Comparison of ENCODE assay signal across 1 cellular context in the genomic region with DNA sequence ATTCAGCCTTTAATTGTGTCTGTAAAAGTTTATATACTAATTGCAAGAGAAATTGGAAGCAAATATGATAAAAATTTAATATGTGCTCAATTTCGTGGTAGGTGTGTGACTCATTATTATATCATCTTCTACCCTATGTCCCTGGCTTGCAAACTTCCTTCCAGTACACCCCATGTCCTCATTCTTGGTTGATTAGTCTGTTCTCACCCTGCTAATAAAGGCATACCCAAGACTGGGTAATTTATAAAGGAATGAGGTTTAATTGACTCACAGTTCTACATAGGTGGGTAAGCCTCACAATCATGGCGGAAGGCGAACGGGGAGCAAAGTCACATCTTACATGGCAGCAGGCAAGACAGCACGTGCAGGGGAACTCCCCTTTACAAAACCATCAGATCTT.
TF ChIP-seq lines count a peak whose summit lies in the region.

No MANE protein-coding gene starts in this region.

TF ChIP-seq in IMR-90, 13 proteins besides CTCF, POLR2A, EP300 and RAD21 (continued from another document):
- TF ChIP-seq, protein P1, sequence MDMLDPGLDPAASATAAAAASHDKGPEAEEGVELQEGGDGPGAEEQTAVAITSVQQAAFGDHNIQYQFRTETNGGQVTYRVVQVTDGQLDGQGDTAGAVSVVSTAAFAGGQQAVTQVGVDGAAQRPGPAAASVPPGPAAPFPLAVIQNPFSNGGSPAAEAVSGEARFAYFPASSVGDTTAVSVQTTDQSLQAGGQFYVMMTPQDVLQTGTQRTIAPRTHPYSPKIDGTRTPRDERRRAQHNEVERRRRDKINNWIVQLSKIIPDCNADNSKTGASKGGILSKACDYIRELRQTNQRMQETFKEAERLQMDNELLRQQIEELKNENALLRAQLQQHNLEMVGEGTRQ (IDR thresholded peaks at IDR 0.05; ENCODE audit: low read depth, low read length) = no peak
- TF ChIP-seq SMC3 (IDR thresholded peaks at IDR 0.05; ENCODE audit: low read depth, low read length) (no peak), MAFK (IDR thresholded peaks at IDR 0.05; ENCODE audit: low read depth, low read length) (no peak)
TF ChIP-seq in IMR-90: peak in this region for 0.
